ENCODE assay signal across 9 cellular contexts in the genomic region with DNA sequence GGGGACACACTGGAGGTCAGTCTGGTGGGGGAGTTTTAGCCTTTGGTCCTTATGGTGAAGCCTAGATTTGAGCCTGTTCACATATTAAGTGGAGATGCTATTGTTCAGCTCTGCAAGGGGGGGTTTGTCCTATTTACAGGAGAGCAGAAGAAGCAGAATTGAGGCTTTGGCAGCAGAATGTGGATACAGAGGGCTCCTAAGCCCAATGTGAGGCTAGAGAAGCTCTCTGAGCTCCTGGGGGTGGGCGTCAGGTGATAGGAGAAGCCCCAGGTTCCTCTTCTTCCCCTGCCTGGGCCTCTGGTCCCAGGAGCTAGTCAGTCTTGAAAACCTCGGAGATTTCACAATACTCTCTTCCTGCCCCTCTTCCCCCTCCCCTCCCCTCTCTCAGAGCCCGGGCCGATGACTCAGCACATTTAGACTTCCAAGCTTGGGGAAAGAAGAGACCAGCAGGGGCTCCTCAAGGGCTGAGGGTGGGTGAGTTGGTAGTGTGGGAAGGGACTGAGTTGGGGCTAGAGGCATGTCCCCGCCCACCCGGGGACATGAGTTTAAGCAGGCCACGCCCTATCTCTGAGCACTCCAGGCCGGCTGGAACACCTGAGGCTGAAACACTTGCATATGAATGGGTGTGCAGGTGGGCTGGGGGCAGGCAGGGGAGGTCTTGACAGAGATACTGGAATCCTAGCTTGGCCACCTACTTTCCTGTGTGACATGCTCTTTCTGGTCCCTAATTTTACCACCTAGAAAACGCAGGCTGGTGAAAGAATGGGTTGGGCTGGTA. TPM values are rescaled to one million over a fixed set of nuclear protein-coding genes. Genes with fewer than 3 reads are reported as not detected.
A peak's percentile ranks its signal among the peaks of the same experiment; 100 is the strongest.
DNase-seq lines count a peak whose midpoint lies in the region; ATAC-seq, FAIRE-seq and TF ChIP-seq lines count a peak whose summit lies in the region.
"Had no signal": no experiment of that assay in that cellular context is flagged by ENCODE, and none has a peak within 500 bp of the region (broad histone marks: within the 10 kb centered on the region; RNA-seq: fewer than 3 reads in every experiment).

No MANE protein-coding gene starts in this region.

- TF ChIP-seq CTCF in KMS-11 (conservative IDR thresholded peaks at IDR 0.05; ENCODE audit: low read depth, low read length), result no peak
- TF ChIP-seq CTCF in GM12878 (IDR thresholded peaks at IDR 0.05 in 2 of 3, conservative IDR thresholded peaks at IDR 0.05 in 1 of 3; ENCODE audit: control insufficient read depth in 2 of 3, extremely low read depth in 1 of 3, insufficient read depth in 1 of 3, low read depth in 3 of 3, low read length in 3 of 3), result no peak

- intact Hi-C loops in GM12878 (cut with micrococcal nuclease; ENCODE audit: unreplicated experiment), result loop anchor here (5.0 kb wide), 5 partner anchors 37 to 407 kb away; partner anchors contain the start of genes GRIPAP1, HDAC6, PIM2 and PQBP1

- BruUV-seq in GM12878 (replicated peaks; lab: Mats Ljungman, UMichigan), result no TSS peak

- H3K4me1 Mint-ChIP-seq in T-cell, result peaks cover 32 to 46% (median 40%) of the 10 kb centered on the region in 3 donors

- H3K4me1 ChIP-seq in KMS-11 (ENCODE audit: low read depth, poor library complexity, severe bottlenecking) (peaks cover 26% of the 10 kb centered on the region), GM12878 (ENCODE audit: control insufficient read depth, insufficient read depth, low read length) (peaks cover 5% of the 10 kb centered on the region; the same call in 1 of the 2 replicates)

- TF ChIP-seq EP300 in GM12878 (IDR thresholded peaks at IDR 0.05; ENCODE audit: borderline replicate concordance in 1 of 2, control insufficient read depth in 1 of 2, low read depth in 2 of 2, low read length in 2 of 2), result no peak

- no peak for ATAC-seq in T-cell (replicated peaks in 1 of 4)
- ATAC-seq in GM12878, result peak; percentile 23; the same call in 2 of the 3 replicates
- ATAC-seq in HG03159 (IDR thresholded peaks at IDR 0.05; ENCODE audit: unreplicated experiment), result no peak
- ATAC-seq in HG03469 (IDR thresholded peaks at IDR 0.05; ENCODE audit: unreplicated experiment), result no peak

- H3K27me3 ChIP-seq in KMS-11 (ENCODE audit: insufficient read depth, low read depth), result no peaks in the 10 kb centered on the region
- H3K27me3 ChIP-seq in GM12878 (replicated peaks in 1 of 2; ENCODE audit: control insufficient read depth in 2 of 2, insufficient read depth in 2 of 2, low read length in 1 of 2), result no peaks in the 10 kb centered on the region

- no peak for FAIRE-seq in GM12878 (lab: Jason Lieb, UNC)
- FAIRE-seq: TTC549 had no signal

- H3K79me2 ChIP-seq in KMS-11 (ENCODE audit: insufficient read depth, low read depth) (peaks cover 26% of the 10 kb centered on the region), GM12878 (ENCODE audit: control insufficient read depth, insufficient read depth, low read length) (peaks cover 29% of the 10 kb centered on the region)

- in situ Hi-C loops in Caki2 (cut with HindIII; ENCODE audit: low pct_unique_long_range_greater_than_20kb, low sequenced_read_pairs) (no loop called here), GM12878 (cut with MboI) (loop anchor here (5.0 kb wide), 1 partner anchor 72 kb away; no protein-coding TSS in a partner anchor)

- H3K27me3 Mint-ChIP-seq in T-cell, result peaks cover 0 to under 1% of the 10 kb centered on the region in 2 donors

- peak overlapping the region; percentile 13 to 31 (median 22) for H3K4me3 Mint-ChIP-seq in T-cell

- H3K9me3 ChIP-seq in GM12878 (replicated peaks; ENCODE audit: control insufficient read depth, insufficient read depth, low read length), result no peaks in the 10 kb centered on the region

- POLR2A ChIA-PET in T-cell (lab: Charles Lee), result no interaction called here
- POLR2A ChIA-PET in GM12878 (lab: Charles Lee), result no interaction called here

- no peak overlapping the region for H3K4me3 ChIP-seq in KMS-11 (IDR thresholded peaks at IDR 0.05; ENCODE audit: insufficient read depth, low read depth, low read length)
- peak overlapping the region; percentile 17; the same call in 1 of the 2 replicates for H3K4me3 ChIP-seq in GM12878

- H3K27ac ChIP-seq in KMS-11, result peak overlapping the region; percentile 67
- H3K27ac ChIP-seq in GM12878 (ENCODE audit: control insufficient read depth, insufficient read depth), result peak overlapping the region; percentile 22

- H3K36me3 ChIP-seq in KMS-11 (ENCODE audit: insufficient read depth), result no peaks in the 10 kb centered on the region
- H3K36me3 ChIP-seq in GM12878 (ENCODE audit: control insufficient read depth in 2 of 2, insufficient read depth in 2 of 2, low read length in 1 of 2), result peaks cover 2 to 5% of the 10 kb centered on the region in 2 experiments; a peak in 2 of 4 replicates

- peak; percentile 96 for DNase-seq in Caki2 (ENCODE audit: low read depth)
- DNase-seq in T-cell, result peak in 28 of 34 experiments; percentile 4 to 35 (median 14)
- no peak for DNase-seq in GM12878 (ENCODE audit: low read depth, low spot score)
- DNase-seq in iPS DF 19.7 (ENCODE audit: low read depth, low spot score), result peak; percentile 90
- peak; percentile 43 for DNase-seq in retina

- SMC1A ChIA-PET in GM12878 (lab: Charles Lee; ENCODE audit: uncharacterized antibody, unreplicated experiment), result no interaction called here

- CTCF ChIA-PET in T-cell (lab: Charles Lee) (interaction anchor here in 1 of 2 donors (0.6 kb wide), 1 partner anchor 73 kb away, joined by 3 read pairs; no protein-coding TSS in a partner anchor), GM12878 (lab: Yijun Ruan, JAX) (interaction anchor here (0.8 to 1.5 kb wide), 3 partner anchors 12 to 81 kb away, joined by 3 to 4 read pairs (median 3); no protein-coding TSS in a partner anchor)

- no peaks in the 10 kb centered on the region for H3K9me3 Mint-ChIP-seq in T-cell

- H3K4me2 ChIP-seq in KMS-11 (peak overlapping the region; percentile 53), GM12878 (ENCODE audit: control insufficient read depth, insufficient read depth) (peak overlapping the region; percentile 30)

- RAD21 ChIA-PET in GM12878 (lab: Charles Lee; ENCODE audit: unreplicated experiment), result no interaction called here

- H2AFZ ChIP-seq in KMS-11 (ENCODE audit: low read depth) (peak overlapping the region; percentile 26; the same call in 1 of the 2 replicates), GM12878 (ENCODE audit: control insufficient read depth, low read depth, low read length) (no peak overlapping the region)

- H3K9ac ChIP-seq in KMS-11 (peak overlapping the region; percentile 32; the same call in 1 of the 2 replicates), GM12878 (ENCODE audit: control insufficient read depth, insufficient read depth, low read length) (peak overlapping the region; percentile 4; the same call in 1 of the 2 replicates)

- peaks cover 13% of the 10 kb centered on the region for H3K36me3 Mint-ChIP-seq in T-cell

- TF ChIP-seq RAD21 in GM12878 (IDR thresholded peaks at IDR 0.05; ENCODE audit: insufficient read depth, low read depth, low read length), result no peak

- peak overlapping the region; percentile 75 to 79 for H3K27ac Mint-ChIP-seq in T-cell

- H4K20me1 ChIP-seq in KMS-11 (ENCODE audit: insufficient read depth) (no peaks in the 10 kb centered on the region), GM12878 (ENCODE audit: control insufficient read depth, insufficient read depth) (no peaks in the 10 kb centered on the region)

- WGBS in GM12878 (ENCODE audit: insufficient coverage, insufficient replicate concordance, low lambda C conversion rate, missing lambda C conversion rate), result 38% methylated on average over 7 of the region's 9 CpGs

- no peak for TF ChIP-seq POLR2A in GM12878 (IDR thresholded peaks at IDR 0.05; ENCODE audit: low read depth, low read length)

RNA-seq across cellular contexts. Expression of gene TFE3, which starts 3.4 kb away (rescaled TPM):
- 42.5 and 74.2 TPM in 2 replicates for total RNA-seq in Caki2 (2014; rRNA removed; shearing (Covaris generic); ENCODE audit: low replicate concordance)
- 10 to 100 TPM; 34.3 to 38.8 (median 35.6) TPM for total RNA-seq in T-cell
- total RNA-seq in GM12878 (2013; cell fraction: nucleolus; rRNA removed), result 22.2 and 22.9 TPM in 2 replicates
- 16.8 and 17.9 TPM in 2 replicates for total RNA-seq in GM12878 (2014; rRNA removed)
- total RNA-seq in GM12878 (2014; rRNA removed; fragmentation: Illumina TruSeq; extraction: Trizol), result 9.2 and 10.3 TPM in 2 replicates
- 16.7 and 18.0 TPM in 2 replicates for total RNA-seq in GM12878 (2021)
- polyA plus RNA-seq in GM12878 (2011; ENCODE audit: low read depth), result 7.9 TPM
- polyA plus RNA-seq in GM12878 (2011; rRNA removed), result 5.3 and 8.2 TPM in 2 replicates
- polyA plus RNA-seq in GM12878 (2011; cell fraction: cytosol; rRNA removed), result 13.1 and 15.0 TPM in 2 replicates
- polyA plus RNA-seq in GM12878 (2011; cell fraction: nucleus; rRNA removed), result 9.9 and 16.2 TPM in 2 replicates
- polyA plus RNA-seq in GM12878 (2012), result 21.7 and 21.9 TPM in 2 replicates
- polyA plus RNA-seq in GM12878 (2014; fragmentation: Illumina TruSeq; extraction: Trizol), result 11.4 and 16.1 TPM in 2 replicates
- 1 to 10 TPM; 3.5 TPM for polyA plus RNA-seq in GM12878 (2014; fragmentation: Nextera tagmentation; extraction: Ambion mirVana)
- 19.5 and 20.4 TPM in 2 replicates for polyA plus RNA-seq in GM12878 (2014; rRNA removed)
- polyA plus RNA-seq in GM12878 (2016; fragmentation: Nextera tagmentation; extraction: Ambion mirVana), result 10 to 100 TPM; 10.6 to 12.5 TPM
- polyA minus RNA-seq in GM12878 (2011; rRNA and poly(A)+ RNA removed), result 14.9 and 19.3 TPM in 2 replicates
- polyA minus RNA-seq in GM12878 (2011; cell fraction: cytosol; rRNA and poly(A)+ RNA removed), result 8.5 and 9.1 TPM in 2 replicates
- 7.3 and 12.6 TPM in 2 replicates for polyA minus RNA-seq in GM12878 (2011; cell fraction: nucleus; rRNA and poly(A)+ RNA removed)

RNA-seq across cellular contexts. Expression of gene CCDC120, which starts 19.0 kb away (rescaled TPM):
- total RNA-seq in Caki2 (2014; rRNA removed; shearing (Covaris generic); ENCODE audit: low replicate concordance), result not detected in 2 replicates
- total RNA-seq in T-cell (10 to 100 TPM in 2 of 5 donors, 1 to 10 TPM in 3; 8.5 to 14.9 (median 9.1) TPM), GM12878 (2014; rRNA removed) (0.56 and 0.65 TPM in 2 replicates), GM12878 (2014; rRNA removed; fragmentation: Illumina TruSeq; extraction: Trizol) (0.41 and 0.45 TPM in 2 replicates), GM12878 (2021) (3.7 and 4.1 TPM in 2 replicates)
- 0.15 and 0.77 TPM in 2 replicates for total RNA-seq in GM12878 (2013; cell fraction: nucleolus; rRNA removed)
- 2.2 TPM for polyA plus RNA-seq in GM12878 (2011; ENCODE audit: low read depth)
- polyA plus RNA-seq in GM12878 (2011; rRNA removed) (0.03 and 0.11 TPM in 2 replicates), GM12878 (2014; fragmentation: Illumina TruSeq; extraction: Trizol) (1.4 and 2.1 TPM in 2 replicates), GM12878 (2014; fragmentation: Nextera tagmentation; extraction: Ambion mirVana) (under 1 TPM; 0.18 to 0.27 TPM), GM12878 (2014; rRNA removed) (2.5 and 3.2 TPM in 2 replicates), GM12878 (2016; fragmentation: Nextera tagmentation; extraction: Ambion mirVana) (1 to 10 TPM in 1 of 2 experiments, under 1 TPM in 1; 0.95 to 1.2 TPM)
- 0.07 and 0.13 TPM in 2 replicates for polyA plus RNA-seq in GM12878 (2011; cell fraction: cytosol; rRNA removed)
- polyA plus RNA-seq in GM12878 (2011; cell fraction: nucleus; rRNA removed), result 0.30 and 0.38 TPM in 2 replicates
- 2.8 and 4.3 TPM in 2 replicates for polyA plus RNA-seq in GM12878 (2012)
- polyA minus RNA-seq in GM12878 (2011; rRNA and poly(A)+ RNA removed), result not detected in 2 replicates
- polyA minus RNA-seq in GM12878 (2011; cell fraction: cytosol; rRNA and poly(A)+ RNA removed), result not detected in 2 replicates
- 0.29 TPM in 1 of 2 replicates, not detected in the other for polyA minus RNA-seq in GM12878 (2011; cell fraction: nucleus; rRNA and poly(A)+ RNA removed)

RNA-seq across cellular contexts. Expression of gene PRAF2, which starts 34.0 kb away (rescaled TPM):
- total RNA-seq in Caki2 (2014; rRNA removed; shearing (Covaris generic); ENCODE audit: low replicate concordance), result 1.9 and 4.4 TPM in 2 replicates
- total RNA-seq in T-cell (10 to 100 TPM; 17.5 to 34.5 (median 34.0) TPM), GM12878 (2014; rRNA removed) (4.7 and 5.7 TPM in 2 replicates), GM12878 (2014; rRNA removed; fragmentation: Illumina TruSeq; extraction: Trizol) (2.0 and 2.6 TPM in 2 replicates), GM12878 (2021) (11.1 and 11.6 TPM in 2 replicates)
- 2.0 and 2.4 TPM in 2 replicates for total RNA-seq in GM12878 (2013; cell fraction: nucleolus; rRNA removed)
- polyA plus RNA-seq in GM12878 (2011; ENCODE audit: low read depth), result 5.2 TPM
- polyA plus RNA-seq in GM12878 (2011; rRNA removed) (0.49 and 0.80 TPM in 2 replicates), GM12878 (2014; fragmentation: Illumina TruSeq; extraction: Trizol) (11.8 and 16.2 TPM in 2 replicates), GM12878 (2014; fragmentation: Nextera tagmentation; extraction: Ambion mirVana) (1 to 10 TPM; 2.8 to 4.6 TPM), GM12878 (2014; rRNA removed) (7.7 and 9.4 TPM in 2 replicates), GM12878 (2016; fragmentation: Nextera tagmentation; extraction: Ambion mirVana) (10 to 100 TPM; 13.6 to 16.7 TPM)
- 1.0 TPM in 2 replicates for polyA plus RNA-seq in GM12878 (2011; cell fraction: cytosol; rRNA removed)
- polyA plus RNA-seq in GM12878 (2011; cell fraction: nucleus; rRNA removed), result 4.9 and 6.0 TPM in 2 replicates
- polyA plus RNA-seq in GM12878 (2012), result 10.1 and 10.5 TPM in 2 replicates
- 0.72 TPM in 1 of 2 replicates, not detected in the other for polyA minus RNA-seq in GM12878 (2011; rRNA and poly(A)+ RNA removed)
- not detected in 2 replicates for polyA minus RNA-seq in GM12878 (2011; cell fraction: cytosol; rRNA and poly(A)+ RNA removed)
- polyA minus RNA-seq in GM12878 (2011; cell fraction: nucleus; rRNA and poly(A)+ RNA removed), result 1.6 and 1.7 TPM in 2 replicates

RNA-seq across cellular contexts. Expression of gene GRIPAP1, which starts 37.7 kb away (rescaled TPM):
- total RNA-seq in Caki2 (2014; rRNA removed; shearing (Covaris generic); ENCODE audit: low replicate concordance), result 17.2 and 17.8 TPM in 2 replicates
- total RNA-seq in T-cell, result 100 to 1,000 TPM in 3 of 5 donors, 10 to 100 TPM in 2; 85.2 to 123 (median 104) TPM
- 49.1 and 53.3 TPM in 2 replicates for total RNA-seq in GM12878 (2013; cell fraction: nucleolus; rRNA removed)
- total RNA-seq in GM12878 (2014; rRNA removed), result 17.2 and 17.5 TPM in 2 replicates
- total RNA-seq in GM12878 (2014; rRNA removed; fragmentation: Illumina TruSeq; extraction: Trizol), result 21.5 and 21.6 TPM in 2 replicates
- total RNA-seq in GM12878 (2021), result 37.7 and 44.7 TPM in 2 replicates
- polyA plus RNA-seq in GM12878 (2011; ENCODE audit: low read depth), result 28.8 TPM
- polyA plus RNA-seq in GM12878 (2011; rRNA removed), result 37.6 and 40.7 TPM in 2 replicates
- polyA plus RNA-seq in GM12878 (2011; cell fraction: cytosol; rRNA removed), result 29.1 and 32.9 TPM in 2 replicates
- polyA plus RNA-seq in GM12878 (2011; cell fraction: nucleus; rRNA removed), result 111 and 130 TPM in 2 replicates
- polyA plus RNA-seq in GM12878 (2012), result 39.8 and 54.3 TPM in 2 replicates
- polyA plus RNA-seq in GM12878 (2014; fragmentation: Illumina TruSeq; extraction: Trizol), result 25.7 and 29.6 TPM in 2 replicates
- 1 to 10 TPM; 4.2 to 4.9 TPM for polyA plus RNA-seq in GM12878 (2014; fragmentation: Nextera tagmentation; extraction: Ambion mirVana)
- polyA plus RNA-seq in GM12878 (2014; rRNA removed), result 35.2 TPM in 2 replicates
- polyA plus RNA-seq in GM12878 (2016; fragmentation: Nextera tagmentation; extraction: Ambion mirVana), result 10 to 100 TPM; 24.9 to 26.7 TPM
- polyA minus RNA-seq in GM12878 (2011; rRNA and poly(A)+ RNA removed), result 25.2 and 28.9 TPM in 2 replicates
- 8.0 and 11.7 TPM in 2 replicates for polyA minus RNA-seq in GM12878 (2011; cell fraction: cytosol; rRNA and poly(A)+ RNA removed)
- polyA minus RNA-seq in GM12878 (2011; cell fraction: nucleus; rRNA and poly(A)+ RNA removed), result 19.5 and 29.8 TPM in 2 replicates

RNA-seq across cellular contexts. Expression of gene WDR45, which starts 39.9 kb away (rescaled TPM):
- total RNA-seq in Caki2 (2014; rRNA removed; shearing (Covaris generic); ENCODE audit: low replicate concordance), result 22.3 and 34.1 TPM in 2 replicates
- total RNA-seq in T-cell (100 to 1,000 TPM in 3 of 5 donors, 10 to 100 TPM in 2; 66.2 to 134 (median 112) TPM), GM12878 (2014; rRNA removed) (14.9 and 20.4 TPM in 2 replicates), GM12878 (2014; rRNA removed; fragmentation: Illumina TruSeq; extraction: Trizol) (12.5 and 12.7 TPM in 2 replicates), GM12878 (2021) (19.7 and 20.8 TPM in 2 replicates)
- total RNA-seq in GM12878 (2013; cell fraction: nucleolus; rRNA removed), result 51.2 and 54.7 TPM in 2 replicates
- polyA plus RNA-seq in GM12878 (2011; ENCODE audit: low read depth), result 64.5 TPM
- polyA plus RNA-seq in GM12878 (2011; rRNA removed) (18.2 and 29.8 TPM in 2 replicates), GM12878 (2014; fragmentation: Illumina TruSeq; extraction: Trizol) (18.6 and 19.7 TPM in 2 replicates), GM12878 (2014; fragmentation: Nextera tagmentation; extraction: Ambion mirVana) (10 to 100 TPM in 1 of 2 experiments, 1 to 10 TPM in 1; 5.9 to 10.3 TPM), GM12878 (2014; rRNA removed) (29.7 and 30.9 TPM in 2 replicates), GM12878 (2016; fragmentation: Nextera tagmentation; extraction: Ambion mirVana) (10 to 100 TPM; 22.1 to 25.4 TPM)
- polyA plus RNA-seq in GM12878 (2011; cell fraction: cytosol; rRNA removed), result 37.2 and 45.7 TPM in 2 replicates
- polyA plus RNA-seq in GM12878 (2011; cell fraction: nucleus; rRNA removed), result 141 and 162 TPM in 2 replicates
- 21.5 and 32.2 TPM in 2 replicates for polyA plus RNA-seq in GM12878 (2012)
- polyA minus RNA-seq in GM12878 (2011; rRNA and poly(A)+ RNA removed), result 37.1 and 54.6 TPM in 2 replicates
- 9.1 and 13.9 TPM in 2 replicates for polyA minus RNA-seq in GM12878 (2011; cell fraction: cytosol; rRNA and poly(A)+ RNA removed)
- 33.4 and 43.1 TPM in 2 replicates for polyA minus RNA-seq in GM12878 (2011; cell fraction: nucleus; rRNA and poly(A)+ RNA removed)
